Comparison of ENCODE assay signal across 6 cellular contexts in the genomic region with DNA sequence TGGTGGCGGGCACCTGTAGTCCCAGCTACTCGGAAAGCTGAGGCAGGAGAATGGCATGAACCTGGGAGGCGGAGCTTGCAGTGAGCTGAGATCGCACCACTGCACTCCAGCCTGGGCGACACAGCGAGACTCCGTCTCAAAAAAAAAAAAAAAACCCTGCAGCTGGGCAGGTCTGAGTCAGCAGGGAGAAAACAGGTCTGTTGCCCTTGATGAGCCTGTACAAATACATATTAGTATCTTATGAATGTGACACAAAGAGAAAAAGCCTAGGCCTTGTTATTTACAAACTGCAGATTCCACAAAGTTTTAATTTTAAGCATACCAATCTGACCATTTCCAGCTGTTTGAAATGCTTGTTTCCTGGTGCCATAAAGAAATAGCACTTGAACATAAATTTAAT.
DNase-seq lines count a peak whose midpoint lies in the region; ATAC-seq and TF ChIP-seq lines count a peak whose summit lies in the region.
"Not testable (repeated sequence)": the region's sequence is repeated elsewhere in the genome, so short reads cannot be mapped to it uniquely, and the experiment has no call there.

No MANE protein-coding gene starts in this region.

- H3K36me3 Mint-ChIP-seq in GM23338 (ENCODE audit: low read depth) = peaks cover 50% of the 10 kb centered on the region
- H3K36me3 Mint-ChIP-seq in activated naive CD4-positive, alpha-beta T cell treated with anti-CD3 and anti-CD28 coated beads, Interleukin-2, amount 50 U/mL, for 24 hours = not testable (repeated sequence)

- H3K9me2 ChIP-seq in GM23338 (ENCODE audit: insufficient read depth) = not testable (repeated sequence)

- not testable (repeated sequence) for ATAC-seq in GM23338
- ATAC-seq in esophagus mucosa = peak; percentile 85

- peak overlapping the region; percentile 51; the same call in 1 of the 2 replicates for H3K27ac ChIP-seq in GM23338 (ENCODE audit: low read depth)
- H3K27ac ChIP-seq in HUES6 (ENCODE audit: low read depth, low read length) = 0 out of 2 replicates have a peak overlapping the region, but pooled peaks have one; percentile 2
- H3K27ac ChIP-seq in trophoblast cell (ENCODE audit: low read depth, low read length) = not testable (repeated sequence)
- H3K27ac ChIP-seq in smooth muscle cell (ENCODE audit: low read depth) = peak overlapping the region; percentile 52

- peaks cover 41% of the 10 kb centered on the region for H3K4me1 ChIP-seq in GM23338 (ENCODE audit: insufficient read depth)
- peaks cover 38% of the 10 kb centered on the region for H3K4me1 ChIP-seq in HUES6 (ENCODE audit: control insufficient read depth, insufficient read depth, low read length)
- H3K4me1 ChIP-seq in trophoblast cell (ENCODE audit: control insufficient read depth in 1 of 2, insufficient read depth in 2 of 2, low read length in 2 of 2); smooth muscle cell (ENCODE audit: low read depth): not testable (repeated sequence)

- H3K79me1 ChIP-seq in trophoblast cell (ENCODE audit: low read length) = not testable (repeated sequence)

- H2BK5ac ChIP-seq in trophoblast cell (ENCODE audit: low read depth, low read length, poor library complexity) = not testable (repeated sequence)

- H2BK120ac ChIP-seq in trophoblast cell (ENCODE audit: insufficient read depth, low read length, poor library complexity) = not testable (repeated sequence)

- H3K9ac ChIP-seq in HUES6 (ENCODE audit: low read length); trophoblast cell (ENCODE audit: low read length); smooth muscle cell (ENCODE audit: low read depth): not testable (repeated sequence)

- H4K12ac ChIP-seq in trophoblast cell (ENCODE audit: low read depth, low read length) = not testable (repeated sequence)

- H4K8ac ChIP-seq in trophoblast cell (ENCODE audit: low read depth, low read length) = not testable (repeated sequence)

- not testable (repeated sequence) for H4K91ac ChIP-seq in trophoblast cell (ENCODE audit: low read depth, low read length)

- not testable (repeated sequence) for H3K23ac ChIP-seq in trophoblast cell (ENCODE audit: low read length)

- H3K27ac Mint-ChIP-seq in GM23338 = not testable (repeated sequence)
- peak overlapping the region; percentile 30 for H3K27ac Mint-ChIP-seq in activated naive CD4-positive, alpha-beta T cell treated with anti-CD3 and anti-CD28 coated beads, Interleukin-2, amount 50 U/mL, for 24 hours

- not testable (repeated sequence) for TF ChIP-seq CTCF in GM23338 (conservative IDR thresholded peaks at IDR 0.05; ENCODE audit: low read depth in 2 of 2); smooth muscle cell (IDR thresholded peaks at IDR 0.05; ENCODE audit: borderline replicate concordance, insufficient read depth, poor library complexity, severe bottlenecking)

- H3K4me3 ChIP-seq in GM23338; HUES6 (ENCODE audit: low read depth, low read length); trophoblast cell (ENCODE audit: low read depth, low read length); smooth muscle cell: not testable (repeated sequence)

- peaks cover 43% of the 10 kb centered on the region for H3K4me1 Mint-ChIP-seq in GM23338
- H3K4me1 Mint-ChIP-seq in activated naive CD4-positive, alpha-beta T cell treated with anti-CD3 and anti-CD28 coated beads, Interleukin-2, amount 50 U/mL, for 24 hours = not testable (repeated sequence)

- H3K18ac ChIP-seq in trophoblast cell (ENCODE audit: low read length) = not testable (repeated sequence)

- not testable (repeated sequence) for H2AFZ ChIP-seq in GM23338; trophoblast cell (ENCODE audit: insufficient read depth, low read length, poor library complexity); smooth muscle cell (ENCODE audit: low read depth)

- H3K36me3 ChIP-seq in GM23338 (ENCODE audit: insufficient read depth); HUES6 (ENCODE audit: control insufficient read depth, insufficient read depth, low read length); trophoblast cell (ENCODE audit: control insufficient read depth in 1 of 2, insufficient read depth in 2 of 2, low read length in 2 of 2); smooth muscle cell (ENCODE audit: low read depth): not testable (repeated sequence)

- not testable (repeated sequence) for H3K27me3 ChIP-seq in GM23338 (ENCODE audit: insufficient read depth); HUES6 (ENCODE audit: control insufficient read depth, insufficient read depth, low read length); trophoblast cell (ENCODE audit: insufficient read depth, low read length); smooth muscle cell (ENCODE audit: low read depth)

- DNase-seq in GM23338 (ENCODE audit: low spot score); smooth muscle cell (lab: John Stamatoyannopoulos, UW; ENCODE audit: unreplicated experiment): not testable (repeated sequence)
- DNase-seq in trophoblast cell = peak; percentile 43 to 74

- not testable (repeated sequence) for H2BK12ac ChIP-seq in trophoblast cell (ENCODE audit: low read length)

- not testable (repeated sequence) for H3K4me2 ChIP-seq in GM23338; trophoblast cell (ENCODE audit: low read length); smooth muscle cell

- peaks cover 12% of the 10 kb centered on the region for H4K20me1 ChIP-seq in GM23338 (replicated peaks; ENCODE audit: insufficient read depth)
- H4K20me1 ChIP-seq in smooth muscle cell (ENCODE audit: low read depth) = not testable (repeated sequence)

- peaks cover 28% of the 10 kb centered on the region; the same call in 2 of the 3 replicates for H3K9me3 Mint-ChIP-seq in GM23338
- not testable (repeated sequence) for H3K9me3 Mint-ChIP-seq in activated naive CD4-positive, alpha-beta T cell treated with anti-CD3 and anti-CD28 coated beads, Interleukin-2, amount 50 U/mL, for 24 hours

- H3F3A ChIP-seq in GM23338 (replicated peaks; ENCODE audit: low read depth); smooth muscle cell (ENCODE audit: low read depth): not testable (repeated sequence)

- H3K79me2 ChIP-seq in GM23338 (replicated peaks; ENCODE audit: insufficient read depth) = peaks cover 100% of the 10 kb centered on the region
- H3K79me2 ChIP-seq in trophoblast cell (ENCODE audit: control insufficient read depth, insufficient read depth, low read length, poor library complexity); smooth muscle cell (ENCODE audit: low read depth): not testable (repeated sequence)

- H3K14ac ChIP-seq in trophoblast cell (ENCODE audit: low read length) = not testable (repeated sequence)

- not testable (repeated sequence) for H3K4me3 Mint-ChIP-seq in GM23338; activated naive CD4-positive, alpha-beta T cell treated with anti-CD3 and anti-CD28 coated beads, Interleukin-2, amount 50 U/mL, for 24 hours

- WGBS in trophoblast cell (ENCODE audit: extremely low coverage, insufficient coverage, insufficient read length) = no CpG with 5 or more reads among the region's 7 CpGs
- 65% methylated on average over 7 of the region's 7 CpGs for WGBS in smooth muscle cell (ENCODE audit: low lambda C conversion rate)

- not testable (repeated sequence) for H3K4ac ChIP-seq in trophoblast cell (ENCODE audit: low read depth, low read length)

- not testable (repeated sequence) for H3K9me3 ChIP-seq in HUES6 (ENCODE audit: control insufficient read depth, insufficient read depth, low read depth, low read length); trophoblast cell (ENCODE audit: insufficient read depth, low read depth, low read length); smooth muscle cell (replicated peaks; ENCODE audit: low read depth)

- not testable (repeated sequence) for H3K27me3 Mint-ChIP-seq in GM23338 (ENCODE audit: insufficient read depth, low read depth, poor library complexity); activated naive CD4-positive, alpha-beta T cell treated with anti-CD3 and anti-CD28 coated beads, Interleukin-2, amount 50 U/mL, for 24 hours

- not testable (repeated sequence) for H2AK5ac ChIP-seq in trophoblast cell (ENCODE audit: low read length)
